In the genomic region with DNA sequence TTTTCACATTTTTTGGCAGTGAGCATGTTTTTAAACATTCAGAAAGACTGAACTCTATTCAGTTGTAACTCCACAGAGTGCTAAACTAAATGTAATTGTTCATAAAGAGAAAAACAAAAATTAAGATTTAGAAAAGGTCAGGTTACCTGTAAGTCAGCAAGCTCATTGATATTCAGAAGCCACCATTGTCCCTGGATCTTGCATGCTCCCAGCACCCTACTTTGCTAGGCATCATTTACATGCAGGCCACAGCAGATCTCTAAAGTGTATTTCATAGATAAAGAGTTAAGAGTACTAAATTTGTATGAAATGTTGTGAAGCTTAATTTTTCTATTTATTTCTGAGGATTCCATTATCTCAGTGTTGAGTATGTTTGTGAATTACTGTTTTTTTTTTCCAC, we compare ENCODE assay signal across 9 cellular contexts.
"Had no signal": no experiment of that assay in that cellular context is flagged by ENCODE, and none has a peak within 500 bp of the region (broad histone marks: within the 10 kb centered on the region; RNA-seq: fewer than 3 reads in every experiment).

No MANE protein-coding gene starts in this region.

- H3K27ac Mint-ChIP-seq: HFFc6, IgD-negative memory B cell had no signal

- H3K36me3 Mint-ChIP-seq: IgD-negative memory B cell had no signal

- ATAC-seq: HCT116, HepG2 had no signal

- DNase-seq: GM23248, H7, HFFc6, KBM-7 had no signal

- H3K36me3 ChIP-seq: HAP-1 had no signal

- H3K9me3 ChIP-seq: HAP-1 had no signal

- H3K4me3 ChIP-seq: GM23248, HAP-1 had no signal

- H3K27ac ChIP-seq: GM23248, HL-60 had no signal

- H3K9me3 Mint-ChIP-seq: IgD-negative memory B cell had no signal

- H3K27me3 Mint-ChIP-seq: IgD-negative memory B cell had no signal

- FAIRE-seq: HepG2 had no signal

- H3K4me1 ChIP-seq: HAP-1 had no signal

- H3K4me3 Mint-ChIP-seq: HFFc6, IgD-negative memory B cell had no signal
